ENCODE assay signal across 8 cellular contexts in genomic region chr19:35135389-35135909, GRCh38. TPM values are rescaled to one million over a fixed set of nuclear protein-coding genes. Genes with fewer than 3 reads are reported as not detected.
DNase-seq lines count a peak whose midpoint lies in the region; ATAC-seq, FAIRE-seq and TF ChIP-seq lines count a peak whose summit lies in the region.

No MANE protein-coding gene starts in this region.

- intact Hi-C loops in mucosa of descending colon (cut with DNase I, micrococcal nuclease), result no loop called here

- H3K4me3 ChIP-seq in mucosa of descending colon, result no peak overlapping the region

- no peak for TF ChIP-seq POLR2A in H54 (IDR thresholded peaks at IDR 0.05; ENCODE audit: low read depth, low read length)

- no peak overlapping the region for H3K4me3 Mint-ChIP-seq in stimulated activated naive B cell treated with anti-CD40 and anti-IgM and Interleukin-4, amounts not matched to agents 10 μg/mL and 1 μg/mL and 100 μg/mL, for 72 hours

- H3K36me3 Mint-ChIP-seq in stimulated activated naive B cell treated with anti-CD40 and anti-IgM and Interleukin-4, amounts not matched to agents 10 μg/mL and 1 μg/mL and 100 μg/mL, for 72 hours, result no peaks in the 10 kb centered on the region

- no peaks in the 10 kb centered on the region for H3K9me3 ChIP-seq in mucosa of descending colon

- peak; percentile 82 for TF ChIP-seq CTCF in mucosa of descending colon (IDR thresholded peaks at IDR 0.05)

- H3K9me3 Mint-ChIP-seq in stimulated activated naive B cell treated with anti-CD40 and anti-IgM and Interleukin-4, amounts not matched to agents 10 μg/mL and 1 μg/mL and 100 μg/mL, for 72 hours, result peaks cover 6 to 11% of the 10 kb centered on the region in 2 donors

- H3K36me3 ChIP-seq in mucosa of descending colon (ENCODE audit: low read depth), result no peaks in the 10 kb centered on the region

- DNase-seq in AML-193 (lab: John Stamatoyannopoulos, UW) (peak; percentile 34 to 35), H54 (ENCODE audit: insufficient read length, low spot score) (peak; percentile 95), NCI-H82 (lab: John Stamatoyannopoulos, UW) (peak; percentile 90), epidermal melanocyte (ENCODE audit: insufficient read length, low spot score) (peak; percentile 98), mucosa of descending colon (peak; percentile 81 to 91 (median 89))
- peak; percentile 69 for DNase-seq in activated CD8-positive, alpha-beta memory T cell treated with anti-CD3 and anti-CD28 coated beads, Interleukin-2, amount 50 U/mL, for 4 hours
- DNase-seq in stimulated activated naive B cell treated with anti-CD40 and anti-IgM and Interleukin-4, amounts not matched to agents 10 μg/mL and 1 μg/mL and 100 μg/mL, for 72 hours, result peak; percentile 69

- H3K4me1 ChIP-seq in mucosa of descending colon (ENCODE audit: low read depth), result peaks cover 24% of the 10 kb centered on the region

- peaks cover 7 to 16% of the 10 kb centered on the region in 2 donors for H3K4me1 Mint-ChIP-seq in stimulated activated naive B cell treated with anti-CD40 and anti-IgM and Interleukin-4, amounts not matched to agents 10 μg/mL and 1 μg/mL and 100 μg/mL, for 72 hours

- ATAC-seq in mucosa of descending colon, result peak; percentile 73
- peak; percentile 91 to 94 for ATAC-seq in stimulated activated naive B cell treated with anti-CD40 and anti-IgM and Interleukin-4, amounts not matched to agents 10 μg/mL and 1 μg/mL and 100 μg/mL, for 72 hours (replicated peaks)
- no peak for ATAC-seq in GM21717 (IDR thresholded peaks at IDR 0.05; ENCODE audit: unreplicated experiment)

- no peak for FAIRE-seq in H54 (lab: Jason Lieb, UNC)

- H3K27ac Mint-ChIP-seq in stimulated activated naive B cell treated with anti-CD40 and anti-IgM and Interleukin-4, amounts not matched to agents 10 μg/mL and 1 μg/mL and 100 μg/mL, for 72 hours, result no peak overlapping the region

- peaks cover under 1 to 7% of the 10 kb centered on the region in 2 donors for H3K27me3 Mint-ChIP-seq in stimulated activated naive B cell treated with anti-CD40 and anti-IgM and Interleukin-4, amounts not matched to agents 10 μg/mL and 1 μg/mL and 100 μg/mL, for 72 hours

RNA-seq across cellular contexts. Expression of gene LGI4, which starts 0.6 kb away (rescaled TPM):
- 10 to 100 TPM; 14.1 to 38.8 (median 31.1) TPM for total RNA-seq in mucosa of descending colon

RNA-seq across cellular contexts. Expression of gene FXYD1, which starts 3.2 kb away (rescaled TPM):
- 10 to 100 TPM; 13.3 to 71.0 (median 15.4) TPM for total RNA-seq in mucosa of descending colon

RNA-seq across cellular contexts. Expression of gene FXYD7, which starts 7.6 kb away (rescaled TPM):
- total RNA-seq in mucosa of descending colon, result 1 to 10 TPM in 1 of 3 donors, not detected in 2; 1.5 TPM

RNA-seq across cellular contexts. Expression of gene FXYD5, which starts 19.1 kb away (rescaled TPM):
- total RNA-seq in mucosa of descending colon, result 10 to 100 TPM in 2 of 3 donors, 1 to 10 TPM in 1; 9.1 to 20.8 (median 17.9) TPM

RNA-seq across cellular contexts. Expression of gene FXYD3, which starts 19.8 kb away (rescaled TPM):
- total RNA-seq in mucosa of descending colon, result 1,000 to 10,000 TPM; 1,086 to 3,973 (median 3,185) TPM

Comparison
In these comparisons a context has a peak if more than half of its experiments do, and no peak if none do; other contexts are left out.
1. DNase-seq: peak in every context shown above with its lines; median percentile 98 in epidermal melanocyte; 95 in H54; 90 in NCI-H82; 89 in mucosa of descending colon; 69 in activated CD8-positive, alpha-beta memory T cell treated with anti-CD3 and anti-CD28 coated beads, Interleukin-2, amount 50 U/mL, for 4 hours; 69 in stimulated activated naive B cell treated with anti-CD40 and anti-IgM and Interleukin-4, amounts not matched to agents 10 μg/mL and 1 μg/mL and 100 μg/mL, for 72 hours; 34 in AML-193.